In genomic region chr16:6524501-6524900, GRCh38 we compare ENCODE assay signal across 35 cellular contexts.
"Had no signal": no experiment of that assay in that cellular context is flagged by ENCODE, and none has a peak within 500 bp of the region (broad histone marks: within the 10 kb centered on the region; RNA-seq: fewer than 3 reads in every experiment).

No MANE protein-coding gene starts in this region.

- H3K9ac ChIP-seq: KMS-11 had no signal

- DNase-seq: Karpas-422, Kasumi-1, MG63, MM.1S, MV-4-11, NCI-H1048, NCI-H1092, NCI-H1092 treated with DMSO at 0.1 percent for 48 hours, NCI-H1105, NCI-H1105 treated with DMSO at 0.1 percent for 48 hours, NCI-H1417, NCI-H1417 treated with DMSO at 0.1 percent for 48 hours, NCI-H1436, NCI-H1436 treated with DMSO at 0.1 percent for 48 hours, NCI-H146, NCI-H1694, NCI-H1694 treated with DMSO at 0.1 percent for 48 hours, NCI-H187, NCI-H187 treated with DMSO at 0.1 percent for 48 hours, NCI-H1930, NCI-H2029, NCI-H2029 treated with DMSO at 0.1 percent for 48 hours, NCI-H2081, NCI-H2081 treated with DMSO at 0.1 percent for 48 hours, NCI-H2107, NCI-H2171, NCI-H2171 treated with DMSO at 0.1 percent for 48 hours, NCI-H2227 treated with DMSO at 0.1 percent for 48 hours, NCI-H226, NCI-H345, NCI-H446, NCI-H446 treated with DMSO at 0.1 percent for 48 hours, NCI-H510A, NCI-H510A treated with DMSO at 0.1 percent for 48 hours had no signal

- H3K36me3 ChIP-seq: MG63 had no signal

- H3K4me3 ChIP-seq: MG63 had no signal

- H3K27ac ChIP-seq: KMS-11 had no signal

- H3K9me3 ChIP-seq: MG63 had no signal

- H3K4me2 ChIP-seq: KMS-11 had no signal

- H3K27me3 ChIP-seq: MG63 had no signal
